17 cellular contexts compared by ENCODE assay signal in the genomic region with DNA sequence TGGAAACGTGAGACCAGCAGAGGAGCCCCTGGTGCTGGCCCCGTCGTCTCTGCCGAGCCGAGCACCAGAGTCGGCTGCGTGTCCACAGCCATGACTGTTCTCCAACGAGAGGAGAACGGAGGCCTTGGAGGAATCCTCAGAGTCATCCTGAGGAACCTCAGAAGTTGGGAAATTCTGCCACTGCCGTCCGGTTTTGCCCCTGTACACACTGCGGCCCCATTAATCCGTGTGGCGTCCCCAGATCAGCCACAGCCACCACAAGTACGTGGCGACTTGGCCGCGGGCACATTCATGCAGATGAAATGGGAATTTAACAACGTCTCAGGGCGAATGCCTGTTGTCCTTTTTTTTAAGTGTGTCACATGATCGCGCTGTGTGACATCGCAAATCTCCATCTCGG.
"Had no signal": no experiment of that assay in that cellular context is flagged by ENCODE, and none has a peak within 500 bp of the region (broad histone marks: within the 10 kb centered on the region; RNA-seq: fewer than 3 reads in every experiment).

No MANE protein-coding gene starts in this region.

- DNase-seq: activated CD4-positive, alpha-beta memory T cell treated with anti-CD3 and anti-CD28 coated beads for 36 hours; activated effector memory CD4-positive, alpha-beta T cell treated with anti-CD3 and anti-CD28 coated beads, Interleukin-2, amount 50 U/mL, for 16 hours; activated naive CD4-positive, alpha-beta T cell treated with anti-CD3 and anti-CD28 coated beads, Interleukin-2, amount 10 ng/mL, durations not matched to agents 7 days and 5 days; activated T-cell treated with anti-CD3 and anti-CD28 coated beads for 4 hours; amygdala; cerebellar nuclear complex; cortex of kidney; heart right ventricle; left colon; lower lobe of right lung; naive thymus-derived CD4-positive, alpha-beta T cell; psoas muscle; right cardiac atrium; SK-N-SH; stimulated activated naive CD8-positive, alpha-beta T cell treated with anti-CD3 and anti-CD28 coated beads, Interleukin-15, amount 100 ng/mL, for 72 hours; tibial artery had no signal

- H3K4me3 Mint-ChIP-seq: activated CD4-positive, alpha-beta memory T cell treated with anti-CD3 and anti-CD28 coated beads for 36 hours; activated CD8-positive, alpha-beta memory T cell treated with anti-CD3 and anti-CD28 coated beads, Interleukin-2, amount 10 ng/mL, durations not matched to agents 7 days and 5 days; activated naive CD4-positive, alpha-beta T cell treated with anti-CD3 and anti-CD28 coated beads, Interleukin-2, amount 10 ng/mL, durations not matched to agents 7 days and 5 days; naive thymus-derived CD4-positive, alpha-beta T cell; stimulated activated naive CD8-positive, alpha-beta T cell treated with anti-CD3 and anti-CD28 coated beads, Interleukin-15, amount 100 ng/mL, for 72 hours had no signal

- H3K9me3 Mint-ChIP-seq: activated CD4-positive, alpha-beta memory T cell treated with anti-CD3 and anti-CD28 coated beads for 36 hours; activated naive CD4-positive, alpha-beta T cell treated with anti-CD3 and anti-CD28 coated beads, Interleukin-2, amount 10 ng/mL, durations not matched to agents 7 days and 5 days; stimulated activated naive CD8-positive, alpha-beta T cell treated with anti-CD3 and anti-CD28 coated beads, Interleukin-15, amount 100 ng/mL, for 72 hours had no signal

- H3K36me3 Mint-ChIP-seq: activated CD4-positive, alpha-beta memory T cell treated with anti-CD3 and anti-CD28 coated beads for 36 hours; activated CD8-positive, alpha-beta memory T cell treated with anti-CD3 and anti-CD28 coated beads, Interleukin-2, amount 10 ng/mL, durations not matched to agents 7 days and 5 days; activated naive CD4-positive, alpha-beta T cell treated with anti-CD3 and anti-CD28 coated beads, Interleukin-2, amount 10 ng/mL, durations not matched to agents 7 days and 5 days had no signal

- H3K4me1 Mint-ChIP-seq: activated CD8-positive, alpha-beta memory T cell treated with anti-CD3 and anti-CD28 coated beads, Interleukin-2, amount 10 ng/mL, durations not matched to agents 7 days and 5 days; activated naive CD4-positive, alpha-beta T cell treated with anti-CD3 and anti-CD28 coated beads, Interleukin-2, amount 10 ng/mL, durations not matched to agents 7 days and 5 days; naive thymus-derived CD4-positive, alpha-beta T cell; stimulated activated naive CD8-positive, alpha-beta T cell treated with anti-CD3 and anti-CD28 coated beads, Interleukin-15, amount 100 ng/mL, for 72 hours had no signal

- H3K27me3 Mint-ChIP-seq: activated CD8-positive, alpha-beta memory T cell treated with anti-CD3 and anti-CD28 coated beads, Interleukin-2, amount 10 ng/mL, durations not matched to agents 7 days and 5 days had no signal

- H3K27ac Mint-ChIP-seq: activated CD4-positive, alpha-beta memory T cell treated with anti-CD3 and anti-CD28 coated beads for 36 hours; activated CD8-positive, alpha-beta memory T cell treated with anti-CD3 and anti-CD28 coated beads, Interleukin-2, amount 10 ng/mL, durations not matched to agents 7 days and 5 days; activated naive CD4-positive, alpha-beta T cell treated with anti-CD3 and anti-CD28 coated beads, Interleukin-2, amount 10 ng/mL, durations not matched to agents 7 days and 5 days; naive thymus-derived CD4-positive, alpha-beta T cell had no signal
